15 cellular contexts compared by ENCODE assay signal in the genomic region with DNA sequence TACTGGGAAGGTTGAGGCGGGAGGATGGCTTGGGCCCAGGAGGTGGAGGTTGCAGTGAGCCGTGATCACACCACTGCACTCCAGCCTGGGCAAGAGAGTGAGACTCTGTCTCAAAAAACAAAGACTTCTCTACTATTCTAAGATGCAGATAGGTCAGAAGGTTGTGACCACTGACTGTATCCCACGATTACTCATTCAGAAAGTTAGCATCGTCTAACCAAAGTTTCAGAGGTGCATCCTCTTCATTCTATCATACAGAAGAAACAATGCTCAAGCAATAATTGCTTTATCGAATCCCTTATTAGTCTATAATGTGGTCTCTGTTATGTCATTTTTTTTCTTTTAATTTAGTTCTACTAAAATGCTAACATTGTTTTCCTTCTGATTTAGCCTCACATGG.
DNase-seq lines count a peak whose midpoint lies in the region; ATAC-seq and TF ChIP-seq lines count a peak whose summit lies in the region.
"Had no signal": no experiment of that assay in that cellular context is flagged by ENCODE, and none has a peak within 500 bp of the region (broad histone marks: within the 10 kb centered on the region; RNA-seq: fewer than 3 reads in every experiment).

No MANE protein-coding gene starts in this region.

- H3K4me3 ChIP-seq in WERI-Rb-1 (ENCODE audit: low read depth, low read length) (no peak overlapping the region), psoas muscle (no peak overlapping the region)
- H3K4me3 ChIP-seq: SJSA1 had no signal

- no peaks in the 10 kb centered on the region for H3K9me3 ChIP-seq in WERI-Rb-1 (ENCODE audit: severe bottlenecking)
- H3K9me3 ChIP-seq in psoas muscle = no peaks in the 10 kb centered on the region
- H3K9me3 ChIP-seq: SJSA1 had no signal

- ATAC-seq in GM18861 (IDR thresholded peaks at IDR 0.05; ENCODE audit: unreplicated experiment) (peak; percentile 91), GM21367 (IDR thresholded peaks at IDR 0.05; ENCODE audit: unreplicated experiment) (peak; percentile 84), HG02943 (IDR thresholded peaks at IDR 0.05; ENCODE audit: low read depth, unreplicated experiment) (peak; percentile 76), HG03575 (IDR thresholded peaks at IDR 0.05; ENCODE audit: extremely low read depth, insufficient number of reproducible peaks, low FRiP score, unreplicated experiment) (peak; percentile 68), psoas muscle (no peak)

- H3K9me3 Mint-ChIP-seq in endothelial cell (ENCODE audit: unreplicated experiment) = no peaks in the 10 kb centered on the region

- 96 to 99% (median 98%) methylated on average over 5 of the region's 5 CpGs for WGBS in psoas muscle, 3 donors

- intact Hi-C loops in psoas muscle (cut with DNase I) = no loop called here

- H3K27me3 ChIP-seq in WERI-Rb-1 (ENCODE audit: insufficient read depth, low read depth, severe bottlenecking) (no peaks in the 10 kb centered on the region), psoas muscle (ENCODE audit: insufficient read depth in 3 of 3, low read length in 2 of 3) (no peaks in the 10 kb centered on the region)
- H3K27me3 ChIP-seq: SJSA1 had no signal

- H3K4me1 ChIP-seq in psoas muscle = no peaks in the 10 kb centered on the region
- H3K4me1 ChIP-seq: SJSA1 had no signal

- H3K4me3 Mint-ChIP-seq in endothelial cell (ENCODE audit: unreplicated experiment) = no peak overlapping the region
- H3K4me3 Mint-ChIP-seq: CD14-positive monocyte had no signal

- H3K27me3 Mint-ChIP-seq in endothelial cell (ENCODE audit: unreplicated experiment) = no peaks in the 10 kb centered on the region

- peaks cover 7% of the 10 kb centered on the region for H3K36me3 Mint-ChIP-seq in endothelial cell (ENCODE audit: low read depth, unreplicated experiment)

- H3K27ac ChIP-seq in WERI-Rb-1 = no peak overlapping the region
- H3K27ac ChIP-seq in psoas muscle = no peak overlapping the region
- H3K27ac ChIP-seq: SJSA1 had no signal

- no peaks in the 10 kb centered on the region for H3K36me3 ChIP-seq in WERI-Rb-1
- H3K36me3 ChIP-seq in psoas muscle (ENCODE audit: insufficient read depth in 1 of 2, low read depth in 1 of 2) = no peaks in the 10 kb centered on the region
- H3K36me3 ChIP-seq: SJSA1 had no signal

- TF ChIP-seq CTCF in endothelial cell (IDR thresholded peaks at IDR 0.05; ENCODE audit: unreplicated experiment) (no peak), WERI-Rb-1 (IDR thresholded peaks at IDR 0.05; ENCODE audit: low read depth, low read length) (no peak), psoas muscle (IDR thresholded peaks at IDR 0.05) (no peak)

- H3K27ac Mint-ChIP-seq in endothelial cell (ENCODE audit: unreplicated experiment) = no peak overlapping the region
- H3K27ac Mint-ChIP-seq: CD14-positive monocyte had no signal

- DNase-seq in T-helper 1 cell (no peak), endothelial cell (ENCODE audit: low spot score) (no peak), WERI-Rb-1 (no peak), psoas muscle (no peak)
- DNase-seq: activated effector memory CD4-positive, alpha-beta T cell treated with Interleukin-2 at 50 U/mL for 16 hours; H7; NCI-H1105 treated with DMSO at 0.1 percent for 48 hours; NCI-H524; stimulated activated CD4-positive, alpha-beta T cell treated with anti-CD3 and anti-CD28 coated beads, Interleukin-15, amount 100 ng/mL, for 24 hours had no signal

- no peaks in the 10 kb centered on the region for H3K4me1 Mint-ChIP-seq in endothelial cell (ENCODE audit: unreplicated experiment)
- H3K4me1 Mint-ChIP-seq: CD14-positive monocyte had no signal

Comparison
In these comparisons a context has a peak if more than half of its experiments do, and no peak if none do; other contexts are left out.
1. ATAC-seq: peak in GM18861 (single experiment), GM21367 (single experiment), HG02943 (single experiment) and HG03575 (single experiment); none in psoas muscle (0 of 4).